ENCODE assay signal across 1 cellular context in the genomic region with DNA sequence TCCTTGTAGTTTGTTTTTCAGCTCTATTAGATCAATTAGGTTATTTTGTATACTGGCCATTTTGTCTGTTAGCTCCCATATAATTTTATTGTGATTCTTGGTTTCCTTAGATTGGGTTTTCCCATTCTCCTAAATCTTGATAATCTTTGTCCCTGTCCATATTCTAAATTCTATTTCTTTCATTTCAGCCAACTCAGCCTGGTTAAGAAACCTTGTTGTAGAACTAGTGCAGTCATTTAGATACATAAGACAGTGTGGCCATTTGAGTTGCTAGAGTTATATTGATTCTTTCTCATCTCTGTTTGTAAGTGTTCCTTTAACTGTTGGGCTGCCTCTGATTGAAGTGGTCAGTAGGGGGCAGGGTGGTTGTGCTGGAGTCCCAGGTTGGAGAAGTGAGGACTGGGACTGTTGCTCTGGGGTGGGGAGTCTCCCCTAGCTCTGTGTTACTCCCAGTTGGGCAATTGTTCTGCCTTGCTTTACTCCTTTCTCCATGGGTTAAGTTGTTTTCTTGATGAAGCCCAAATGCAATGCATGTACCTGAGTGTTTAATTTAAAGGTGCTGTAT.
TF ChIP-seq lines count a peak whose summit lies in the region.

No MANE protein-coding gene starts in this region.

TF ChIP-seq in liver, 16 proteins besides CTCF, POLR2A, EP300 and RAD21 (continued from another document):
- TF ChIP-seq, protein P1, sequence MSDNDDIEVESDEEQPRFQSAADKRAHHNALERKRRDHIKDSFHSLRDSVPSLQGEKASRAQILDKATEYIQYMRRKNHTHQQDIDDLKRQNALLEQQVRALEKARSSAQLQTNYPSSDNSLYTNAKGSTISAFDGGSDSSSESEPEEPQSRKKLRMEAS (IDR thresholded peaks at IDR 0.05): no peak
- no peak for TF ChIP-seq JUND (IDR thresholded peaks at IDR 0.05)
- TF ChIP-seq EGR1 (IDR thresholded peaks at IDR 0.05; ENCODE audit: low read depth in 2 of 2): no peak
- no peak for TF ChIP-seq HNF4G (IDR thresholded peaks at IDR 0.05)
- TF ChIP-seq TAF1 (conservative IDR thresholded peaks at IDR 0.05): no peak
- TF ChIP-seq RXRA (IDR thresholded peaks at IDR 0.05): no peak
- TF ChIP-seq, protein P2, sequence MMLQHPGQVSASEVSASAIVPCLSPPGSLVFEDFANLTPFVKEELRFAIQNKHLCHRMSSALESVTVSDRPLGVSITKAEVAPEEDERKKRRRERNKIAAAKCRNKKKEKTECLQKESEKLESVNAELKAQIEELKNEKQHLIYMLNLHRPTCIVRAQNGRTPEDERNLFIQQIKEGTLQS (IDR thresholded peaks at IDR 0.05): no peak
- no peak for TF ChIP-seq NR2F2 (IDR thresholded peaks at IDR 0.05)
- no peak for TF ChIP-seq SP1 (IDR thresholded peaks at IDR 0.05)
